In the genomic region with DNA sequence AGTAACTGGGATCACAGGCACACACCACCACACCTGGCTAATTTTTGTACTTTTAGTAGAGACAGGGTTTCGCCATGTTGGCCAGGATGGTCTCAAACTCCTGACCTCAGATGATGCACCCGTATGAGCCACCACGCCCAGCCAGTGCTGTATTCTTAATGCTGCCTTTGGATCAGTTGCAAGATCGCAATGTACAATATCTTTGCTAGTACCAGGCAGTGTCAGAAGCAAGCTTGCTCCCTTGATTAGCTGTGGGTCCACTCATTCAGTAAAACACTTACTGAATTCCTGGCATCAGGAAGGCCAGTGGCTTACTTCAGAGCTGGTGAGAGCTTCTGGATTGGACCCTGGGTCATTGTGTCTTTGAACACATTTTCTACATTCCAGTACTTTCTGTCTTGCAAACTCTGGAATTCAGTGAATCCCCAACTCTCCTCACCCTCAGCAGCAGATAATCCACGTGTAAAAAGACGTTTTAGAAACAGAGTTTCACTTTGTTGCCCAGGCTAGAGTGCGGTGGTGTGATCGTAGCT, we compare ENCODE assay signal across 18 cellular contexts.
"Had no signal": no experiment of that assay in that cellular context is flagged by ENCODE, and none has a peak within 500 bp of the region (broad histone marks: within the 10 kb centered on the region; RNA-seq: fewer than 3 reads in every experiment).

No MANE protein-coding gene starts in this region.

- H3K4me1 ChIP-seq: gastrocnemius medialis, left ventricle myocardium inferior, psoas muscle, sigmoid colon had no signal

- H3K36me3 Mint-ChIP-seq: activated naive CD4-positive, alpha-beta T cell treated with anti-CD3 and anti-CD28 coated beads, Interleukin-2, amount 50 U/mL, for 72 hours; stimulated activated effector memory CD8-positive, alpha-beta T cell treated with anti-CD3 and anti-CD28 coated beads, Interleukin-12 subunit alpha, Interleukin-12 subunit beta, amount 100 ng/mL, for 72 hours had no signal

- H3K36me3 ChIP-seq: brain microvascular endothelial cell, gastrocnemius medialis, left ventricle myocardium inferior, sigmoid colon, thoracic aorta had no signal

- H3K27me3 ChIP-seq: brain microvascular endothelial cell, gastrocnemius medialis, sigmoid colon had no signal

- H3K27ac ChIP-seq: brain microvascular endothelial cell, gastrocnemius medialis, left ventricle myocardium inferior, psoas muscle, sigmoid colon, thoracic aorta had no signal

- DNase-seq: activated CD4-positive, alpha-beta T cell treated with anti-CD3 and anti-CD28 coated beads for 4 hours; activated CD8-positive, alpha-beta T cell treated with anti-CD3 and anti-CD28 coated beads for 36 hours; activated effector memory CD4-positive, alpha-beta T cell treated with anti-CD3 and anti-CD28 coated beads, Interleukin-2, amount 50 U/mL, for 16 hours; activated T-cell treated with anti-CD3 and anti-CD28 coated beads, Interleukin-2, amount 50 U/mL, for 4 hours; amniotic stem cell; brain microvascular endothelial cell; effector CD8-positive, alpha-beta T cell; gastrocnemius medialis; left ventricle myocardium inferior; psoas muscle; sigmoid colon; T-helper 2 cell had no signal

- H3K4me3 ChIP-seq: gastrocnemius medialis, left ventricle myocardium inferior, psoas muscle, sigmoid colon, thoracic aorta had no signal

- H3K4me1 Mint-ChIP-seq: memory B cell; nephron; stimulated activated effector memory CD8-positive, alpha-beta T cell treated with anti-CD3 and anti-CD28 coated beads, Interleukin-12 subunit alpha, Interleukin-12 subunit beta, amount 100 ng/mL, for 72 hours; WTC11 had no signal

- H3K9me3 ChIP-seq: gastrocnemius medialis, left ventricle myocardium inferior, psoas muscle, thoracic aorta had no signal

- H3K27ac Mint-ChIP-seq: activated CD8-positive, alpha-beta T cell treated with anti-CD3 and anti-CD28 coated beads for 36 hours; activated naive CD4-positive, alpha-beta T cell treated with anti-CD3 and anti-CD28 coated beads, Interleukin-2, amount 50 U/mL, for 72 hours; memory B cell; stimulated activated effector memory CD8-positive, alpha-beta T cell treated with anti-CD3 and anti-CD28 coated beads, Interleukin-12 subunit alpha, Interleukin-12 subunit beta, amount 100 ng/mL, for 72 hours; WTC11 had no signal

- H3K27me3 Mint-ChIP-seq: activated CD8-positive, alpha-beta T cell treated with anti-CD3 and anti-CD28 coated beads for 36 hours; memory B cell had no signal

- H3K4me3 Mint-ChIP-seq: activated CD8-positive, alpha-beta T cell treated with anti-CD3 and anti-CD28 coated beads for 36 hours; activated T-cell treated with anti-CD3 and anti-CD28 coated beads, Interleukin-2, amount 50 U/mL, for 4 hours; memory B cell; nephron; stimulated activated effector memory CD8-positive, alpha-beta T cell treated with anti-CD3 and anti-CD28 coated beads, Interleukin-12 subunit alpha, Interleukin-12 subunit beta, amount 100 ng/mL, for 72 hours; WTC11 had no signal
